Comparison of ENCODE assay signal across 24 cellular contexts in genomic region chr4:172751550-172751949, GRCh38.
DNase-seq lines count a peak whose midpoint lies in the region; ATAC-seq lines count a peak whose summit lies in the region.
"Had no signal": no experiment of that assay in that cellular context is flagged by ENCODE, and none has a peak within 500 bp of the region (broad histone marks: within the 10 kb centered on the region; RNA-seq: fewer than 3 reads in every experiment).

No MANE protein-coding gene starts in this region.

- intact Hi-C loops in Right ventricle myocardium inferior (cut with DNase I), result no loop called here

- no peak for DNase-seq in Right ventricle myocardium inferior (ENCODE audit: missing footprints)
- no peak for DNase-seq in anterior cingulate cortex (lab: John Stamatoyannopoulos, UW)
- DNase-seq in HCEC 1CT, result no peak
- DNase-seq in HUDEP-2 (lab: John Stamatoyannopoulos, UW; ENCODE audit: unreplicated experiment in 76 of 76), result no peak
- DNase-seq: activated CD4-positive, alpha-beta T cell treated with anti-CD3 and anti-CD28 coated beads for 36 hours; activated T-cell treated with anti-CD3 and anti-CD28 coated beads, Interleukin-2, amount 50 U/mL, for 72 hours; CD4-positive, CD25-positive, alpha-beta regulatory T cell; DMS153; erythroblast; GF-D8; hippocampal formation; Kasumi-1; NCI-H1092; NCI-H2107; NCI-H748 treated with DMSO at 0.1 percent for 48 hours; psoas muscle; SHP77; stimulated activated CD4-positive, alpha-beta T cell treated with anti-CD3 and anti-CD28 coated beads, Interleukin-2, amount 100 ng/mL, for 24 hours; stimulated activated naive CD8-positive, alpha-beta T cell treated with anti-CD3 and anti-CD28 coated beads, Interleukin-15, Interleukin-2, amounts not matched to agents 100 U/mL and 50 U/mL, for 24 hours; T-helper 1 cell had no signal

- ATAC-seq in GM19035 (IDR thresholded peaks at IDR 0.05; ENCODE audit: unreplicated experiment) (peak; percentile 13), GM21526 (IDR thresholded peaks at IDR 0.05; ENCODE audit: low FRiP score, unreplicated experiment) (peak; percentile 9), HG03342 (IDR thresholded peaks at IDR 0.05; ENCODE audit: unreplicated experiment) (peak; percentile 11), esophagus mucosa (peak; percentile 71), Right ventricle myocardium inferior (no peak)
- ATAC-seq: psoas muscle had no signal
